1 cellular context compared by ENCODE assay signal in the genomic region with DNA sequence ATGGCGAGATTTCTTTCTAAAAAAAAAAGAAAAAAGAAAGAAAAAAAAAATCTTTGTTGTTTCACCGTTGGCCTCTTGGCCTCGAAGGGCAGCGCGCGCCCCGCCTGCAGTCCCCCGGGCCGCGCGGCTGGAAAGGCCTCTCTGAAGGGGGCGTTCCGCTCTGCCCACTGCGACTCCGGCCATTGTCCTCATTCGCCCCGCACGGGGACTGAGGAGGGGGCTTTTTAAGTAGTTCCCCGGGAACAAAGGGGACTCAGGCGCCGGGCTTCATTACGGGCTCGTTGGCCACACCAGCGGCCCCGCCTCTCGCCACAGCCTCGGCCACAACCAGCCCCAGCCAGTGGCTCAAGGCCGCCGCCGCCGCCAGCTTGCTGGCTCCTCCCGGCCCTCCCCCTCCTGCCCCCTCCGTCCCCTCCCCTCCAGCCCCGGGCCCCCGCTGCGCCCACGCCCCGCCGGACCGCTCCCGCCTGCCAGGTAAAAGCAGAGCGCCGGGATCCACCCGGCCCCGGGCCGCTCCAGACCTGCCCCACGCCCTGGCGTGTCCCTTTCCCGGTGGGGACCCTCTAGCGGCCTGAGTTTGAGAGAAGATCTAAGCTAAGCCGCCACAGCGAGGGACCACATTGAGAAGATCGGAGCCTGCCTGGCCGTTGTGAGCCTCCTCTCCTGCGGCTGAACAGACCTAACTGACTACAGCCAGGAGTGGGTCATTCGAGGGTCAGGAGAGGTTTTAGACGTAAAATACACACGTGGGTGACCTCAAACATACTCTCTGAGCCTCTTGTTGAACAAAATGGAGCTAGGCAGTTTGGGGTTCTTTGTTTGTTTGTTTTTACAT.
A peak's percentile ranks its signal among the peaks of the same experiment; 100 is the strongest.
TF ChIP-seq lines count a peak whose summit lies in the region.

No MANE protein-coding gene starts in this region.

TF ChIP-seq in HepG2, 621 proteins besides CTCF, POLR2A, EP300 and RAD21 (continued from another document):
- TF ChIP-seq, protein P1, sequence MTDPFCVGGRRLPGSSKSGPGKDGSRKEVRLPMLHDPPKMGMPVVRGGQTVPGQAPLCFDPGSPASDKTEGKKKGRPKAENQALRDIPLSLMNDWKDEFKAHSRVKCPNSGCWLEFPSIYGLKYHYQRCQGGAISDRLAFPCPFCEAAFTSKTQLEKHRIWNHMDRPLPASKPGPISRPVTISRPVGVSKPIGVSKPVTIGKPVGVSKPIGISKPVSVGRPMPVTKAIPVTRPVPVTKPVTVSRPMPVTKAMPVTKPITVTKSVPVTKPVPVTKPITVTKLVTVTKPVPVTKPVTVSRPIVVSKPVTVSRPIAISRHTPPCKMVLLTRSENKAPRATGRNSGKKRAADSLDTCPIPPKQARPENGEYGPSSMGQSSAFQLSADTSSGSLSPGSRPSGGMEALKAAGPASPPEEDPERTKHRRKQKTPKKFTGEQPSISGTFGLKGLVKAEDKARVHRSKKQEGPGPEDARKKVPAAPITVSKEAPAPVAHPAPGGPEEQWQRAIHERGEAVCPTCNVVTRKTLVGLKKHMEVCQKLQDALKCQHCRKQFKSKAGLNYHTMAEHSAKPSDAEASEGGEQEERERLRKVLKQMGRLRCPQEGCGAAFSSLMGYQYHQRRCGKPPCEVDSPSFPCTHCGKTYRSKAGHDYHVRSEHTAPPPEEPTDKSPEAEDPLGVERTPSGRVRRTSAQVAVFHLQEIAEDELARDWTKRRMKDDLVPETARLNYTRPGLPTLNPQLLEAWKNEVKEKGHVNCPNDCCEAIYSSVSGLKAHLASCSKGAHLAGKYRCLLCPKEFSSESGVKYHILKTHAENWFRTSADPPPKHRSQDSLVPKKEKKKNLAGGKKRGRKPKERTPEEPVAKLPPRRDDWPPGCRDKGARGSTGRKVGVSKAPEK (CRISPR knock-in tag; IDR thresholded peaks at IDR 0.05; ENCODE audit: borderline replicate concordance) = no peak
- TF ChIP-seq SP5 (CRISPR knock-in tag; IDR thresholded peaks at IDR 0.05; ENCODE audit: borderline replicate concordance, low read depth) (0 out of 2 replicates have a peak, but pooled peaks have one; percentile 12), ZSCAN30 (CRISPR knock-in tag; IDR thresholded peaks at IDR 0.05) (no peak), WIZ (CRISPR knock-in tag; IDR thresholded peaks at IDR 0.05) (no peak), HMG20B (CRISPR knock-in tag; conservative IDR thresholded peaks at IDR 0.05) (no peak), TAF1 (CRISPR knock-in tag; IDR thresholded peaks at IDR 0.05) (0 out of 2 replicates have a peak, but pooled peaks have one; percentile 20), CHCHD3 (CRISPR knock-in tag; IDR thresholded peaks at IDR 0.05) (no peak), MYC (CRISPR knock-in tag; IDR thresholded peaks at IDR 0.05; ENCODE audit: borderline replicate concordance) (peak; percentile 28; the same call in 1 of the 2 replicates), ATF1 (CRISPR knock-in tag; IDR thresholded peaks at IDR 0.05) (no peak), BCL6 (CRISPR knock-in tag; IDR thresholded peaks at IDR 0.05) (0 out of 2 replicates have a peak, but pooled peaks have one; percentile 11), ZNF543 (CRISPR knock-in tag; IDR thresholded peaks at IDR 0.05) (0 out of 2 replicates have a peak, but pooled peaks have one; percentile 57), ZNF34 (CRISPR knock-in tag; IDR thresholded peaks at IDR 0.05; ENCODE audit: borderline replicate concordance) (no peak), ZNF747 (CRISPR knock-in tag; IDR thresholded peaks at IDR 0.05; ENCODE audit: borderline replicate concordance) (no peak), ZFP41 (CRISPR knock-in tag; IDR thresholded peaks at IDR 0.05; ENCODE audit: borderline replicate concordance) (no peak), KLF12 (CRISPR knock-in tag; IDR thresholded peaks at IDR 0.05; ENCODE audit: borderline replicate concordance) (no peak), SAP130 (CRISPR knock-in tag; IDR thresholded peaks at IDR 0.05; ENCODE audit: low read depth) (0 out of 2 replicates have a peak, but pooled peaks have one; percentile 6), ZNF256 (CRISPR knock-in tag; conservative IDR thresholded peaks at IDR 0.05) (no peak), SP4 (CRISPR knock-in tag; IDR thresholded peaks at IDR 0.05) (0 out of 2 replicates have a peak, but pooled peaks have one; percentile 18), KDM1A (CRISPR knock-in tag; IDR thresholded peaks at IDR 0.05) (no peak), ZNF564 (CRISPR knock-in tag; IDR thresholded peaks at IDR 0.05) (0 out of 2 replicates have a peak, but pooled peaks have one; percentile 9), SOX5 (CRISPR knock-in tag; IDR thresholded peaks at IDR 0.05; ENCODE audit: borderline replicate concordance) (no peak), ZMYM3 (CRISPR knock-in tag; IDR thresholded peaks at IDR 0.05) (no peak), NR3C1 (CRISPR knock-in tag; IDR thresholded peaks at IDR 0.05) (no peak), ZC3H4 (CRISPR knock-in tag; IDR thresholded peaks at IDR 0.05; ENCODE audit: borderline replicate concordance) (no peak), ZNF614 (CRISPR knock-in tag; IDR thresholded peaks at IDR 0.05; ENCODE audit: borderline replicate concordance) (no peak), ZNF30 (CRISPR knock-in tag; IDR thresholded peaks at IDR 0.05) (no peak), NKX3-1 (CRISPR knock-in tag; IDR thresholded peaks at IDR 0.05) (no peak), ZSCAN25 (CRISPR knock-in tag; IDR thresholded peaks at IDR 0.05) (no peak), MTF1 (CRISPR knock-in tag; IDR thresholded peaks at IDR 0.05) (no peak), ESRRA (CRISPR knock-in tag; IDR thresholded peaks at IDR 0.05; ENCODE audit: low read depth) (no peak), IKZF4 (CRISPR knock-in tag; IDR thresholded peaks at IDR 0.05; ENCODE audit: borderline replicate concordance, low read depth, not compliant biosample characterization) (no peak), AGO2 (optimal IDR thresholded peaks at IDR 0.05; ENCODE audit: low read depth, low read length) (no peak), ZNF724P (CRISPR knock-in tag; IDR thresholded peaks at IDR 0.05; ENCODE audit: borderline replicate concordance) (no peak)
- TF ChIP-seq, protein P2, sequence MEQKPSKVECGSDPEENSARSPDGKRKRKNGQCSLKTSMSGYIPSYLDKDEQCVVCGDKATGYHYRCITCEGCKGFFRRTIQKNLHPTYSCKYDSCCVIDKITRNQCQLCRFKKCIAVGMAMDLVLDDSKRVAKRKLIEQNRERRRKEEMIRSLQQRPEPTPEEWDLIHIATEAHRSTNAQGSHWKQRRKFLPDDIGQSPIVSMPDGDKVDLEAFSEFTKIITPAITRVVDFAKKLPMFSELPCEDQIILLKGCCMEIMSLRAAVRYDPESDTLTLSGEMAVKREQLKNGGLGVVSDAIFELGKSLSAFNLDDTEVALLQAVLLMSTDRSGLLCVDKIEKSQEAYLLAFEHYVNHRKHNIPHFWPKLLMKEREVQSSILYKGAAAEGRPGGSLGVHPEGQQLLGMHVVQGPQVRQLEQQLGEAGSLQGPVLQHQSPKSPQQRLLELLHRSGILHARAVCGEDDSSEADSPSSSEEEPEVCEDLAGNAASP (CRISPR knock-in tag; IDR thresholded peaks at IDR 0.05; ENCODE audit: borderline replicate concordance) = peak; percentile 48; the same call in 1 of the 2 replicates
- TF ChIP-seq, protein P3, sequence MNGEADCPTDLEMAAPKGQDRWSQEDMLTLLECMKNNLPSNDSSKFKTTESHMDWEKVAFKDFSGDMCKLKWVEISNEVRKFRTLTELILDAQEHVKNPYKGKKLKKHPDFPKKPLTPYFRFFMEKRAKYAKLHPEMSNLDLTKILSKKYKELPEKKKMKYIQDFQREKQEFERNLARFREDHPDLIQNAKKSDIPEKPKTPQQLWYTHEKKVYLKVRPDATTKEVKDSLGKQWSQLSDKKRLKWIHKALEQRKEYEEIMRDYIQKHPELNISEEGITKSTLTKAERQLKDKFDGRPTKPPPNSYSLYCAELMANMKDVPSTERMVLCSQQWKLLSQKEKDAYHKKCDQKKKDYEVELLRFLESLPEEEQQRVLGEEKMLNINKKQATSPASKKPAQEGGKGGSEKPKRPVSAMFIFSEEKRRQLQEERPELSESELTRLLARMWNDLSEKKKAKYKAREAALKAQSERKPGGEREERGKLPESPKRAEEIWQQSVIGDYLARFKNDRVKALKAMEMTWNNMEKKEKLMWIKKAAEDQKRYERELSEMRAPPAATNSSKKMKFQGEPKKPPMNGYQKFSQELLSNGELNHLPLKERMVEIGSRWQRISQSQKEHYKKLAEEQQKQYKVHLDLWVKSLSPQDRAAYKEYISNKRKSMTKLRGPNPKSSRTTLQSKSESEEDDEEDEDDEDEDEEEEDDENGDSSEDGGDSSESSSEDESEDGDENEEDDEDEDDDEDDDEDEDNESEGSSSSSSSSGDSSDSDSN (CRISPR knock-in tag; IDR thresholded peaks at IDR 0.05) = peak; percentile 47
- TF ChIP-seq, protein P4, sequence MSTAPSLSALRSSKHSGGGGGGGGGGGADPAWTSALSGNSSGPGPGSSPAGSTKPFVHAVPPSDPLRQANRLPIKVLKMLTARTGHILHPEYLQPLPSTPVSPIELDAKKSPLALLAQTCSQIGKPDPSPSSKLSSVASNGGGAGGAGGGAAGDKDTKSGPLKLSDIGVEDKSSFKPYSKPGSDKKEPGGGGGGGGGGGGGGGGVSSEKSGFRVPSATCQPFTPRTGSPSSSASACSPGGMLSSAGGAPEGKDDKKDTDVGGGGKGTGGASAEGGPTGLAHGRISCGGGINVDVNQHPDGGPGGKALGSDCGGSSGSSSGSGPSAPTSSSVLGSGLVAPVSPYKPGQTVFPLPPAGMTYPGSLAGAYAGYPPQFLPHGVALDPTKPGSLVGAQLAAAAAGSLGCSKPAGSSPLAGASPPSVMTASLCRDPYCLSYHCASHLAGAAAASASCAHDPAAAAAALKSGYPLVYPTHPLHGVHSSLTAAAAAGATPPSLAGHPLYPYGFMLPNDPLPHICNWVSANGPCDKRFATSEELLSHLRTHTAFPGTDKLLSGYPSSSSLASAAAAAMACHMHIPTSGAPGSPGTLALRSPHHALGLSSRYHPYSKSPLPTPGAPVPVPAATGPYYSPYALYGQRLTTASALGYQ (CRISPR knock-in tag; IDR thresholded peaks at IDR 0.05) = 0 out of 2 replicates have a peak, but pooled peaks have one; percentile 22
- TF ChIP-seq, protein P5, sequence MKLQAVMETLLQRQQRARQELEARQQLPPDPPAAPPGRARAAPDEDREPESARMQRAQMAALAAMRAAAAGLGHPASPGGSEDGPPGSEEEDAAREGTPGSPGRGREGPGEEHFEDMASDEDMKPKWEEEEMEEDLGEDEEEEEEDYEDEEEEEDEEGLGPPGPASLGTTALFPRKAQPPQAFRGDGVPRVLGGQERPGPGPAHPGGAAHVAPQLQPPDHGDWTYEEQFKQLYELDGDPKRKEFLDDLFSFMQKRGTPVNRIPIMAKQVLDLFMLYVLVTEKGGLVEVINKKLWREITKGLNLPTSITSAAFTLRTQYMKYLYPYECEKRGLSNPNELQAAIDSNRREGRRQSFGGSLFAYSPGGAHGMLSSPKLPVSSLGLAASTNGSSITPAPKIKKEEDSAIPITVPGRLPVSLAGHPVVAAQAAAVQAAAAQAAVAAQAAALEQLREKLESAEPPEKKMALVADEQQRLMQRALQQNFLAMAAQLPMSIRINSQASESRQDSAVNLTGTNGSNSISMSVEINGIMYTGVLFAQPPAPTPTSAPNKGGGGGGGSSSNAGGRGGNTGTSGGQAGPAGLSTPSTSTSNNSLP (IDR thresholded peaks at IDR 0.05; ENCODE audit: low read depth, low read length) = no peak
- TF ChIP-seq, protein P6, sequence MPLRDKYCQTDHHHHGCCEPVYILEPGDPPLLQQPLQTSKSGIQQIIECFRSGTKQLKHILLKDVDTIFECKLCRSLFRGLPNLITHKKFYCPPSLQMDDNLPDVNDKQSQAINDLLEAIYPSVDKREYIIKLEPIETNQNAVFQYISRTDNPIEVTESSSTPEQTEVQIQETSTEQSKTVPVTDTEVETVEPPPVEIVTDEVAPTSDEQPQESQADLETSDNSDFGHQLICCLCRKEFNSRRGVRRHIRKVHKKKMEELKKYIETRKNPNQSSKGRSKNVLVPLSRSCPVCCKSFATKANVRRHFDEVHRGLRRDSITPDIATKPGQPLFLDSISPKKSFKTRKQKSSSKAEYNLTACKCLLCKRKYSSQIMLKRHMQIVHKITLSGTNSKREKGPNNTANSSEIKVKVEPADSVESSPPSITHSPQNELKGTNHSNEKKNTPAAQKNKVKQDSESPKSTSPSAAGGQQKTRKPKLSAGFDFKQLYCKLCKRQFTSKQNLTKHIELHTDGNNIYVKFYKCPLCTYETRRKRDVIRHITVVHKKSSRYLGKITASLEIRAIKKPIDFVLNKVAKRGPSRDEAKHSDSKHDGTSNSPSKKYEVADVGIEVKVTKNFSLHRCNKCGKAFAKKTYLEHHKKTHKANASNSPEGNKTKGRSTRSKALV (CRISPR knock-in tag; IDR thresholded peaks at IDR 0.05) = peak; percentile 62; the same call in 1 of the 2 replicates
